In the genomic region with DNA sequence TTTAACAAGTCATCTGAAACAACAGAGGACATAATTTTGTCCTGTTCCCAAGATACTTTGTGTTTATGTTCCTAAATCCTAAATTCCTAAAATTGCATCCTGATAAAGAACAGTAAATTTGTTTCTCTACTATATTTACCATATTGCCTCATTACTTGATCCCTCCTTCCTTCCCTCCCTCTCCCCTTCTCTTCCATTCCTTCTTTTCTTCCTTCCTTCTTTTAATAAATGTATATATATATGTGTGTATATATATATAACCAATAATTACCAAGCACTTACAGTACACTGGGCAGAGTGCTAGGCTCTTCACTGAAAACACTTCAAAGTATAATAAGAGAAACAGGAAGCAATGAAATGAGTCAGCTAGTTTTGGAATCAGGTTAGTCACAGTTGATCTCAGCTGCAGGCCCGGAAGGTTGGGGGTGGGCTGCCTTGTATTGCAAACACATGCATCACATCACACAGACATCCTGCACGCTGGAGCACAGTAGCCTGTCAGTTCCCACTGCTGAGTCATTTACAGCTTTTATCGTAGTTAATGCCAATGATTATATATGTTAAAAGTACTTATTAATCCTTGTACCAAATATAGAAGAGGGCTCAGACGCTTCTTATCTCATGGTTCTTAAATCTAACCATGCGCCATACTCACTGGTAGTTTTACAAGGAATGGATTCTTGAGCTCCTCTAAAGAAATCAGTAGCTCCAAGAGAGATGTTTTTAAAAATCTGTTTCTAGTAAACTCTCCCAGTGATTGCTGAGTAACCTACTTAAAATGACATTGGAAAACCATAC, we compare ENCODE assay signal across 8 cellular contexts.
A peak's percentile ranks its signal among the peaks of the same experiment; 100 is the strongest.
DNase-seq lines count a peak whose midpoint lies in the region; ATAC-seq and TF ChIP-seq lines count a peak whose summit lies in the region.

No MANE protein-coding gene starts in this region.

- H3K27ac ChIP-seq in neural cell (ENCODE audit: low read length): no peak overlapping the region

- DNase-seq in stimulated activated naive CD4-positive, alpha-beta T cell treated with Interleukin-2 at 50 U/mL for 16 hours (lab: John Stamatoyannopoulos, UW): peak; percentile 51
- DNase-seq in stimulated activated naive CD4-positive, alpha-beta T cell (lab: John Stamatoyannopoulos, UW): no peak
- DNase-seq in NCI-H1092 treated with DMSO at 0.1 percent for 48 hours (lab: John Stamatoyannopoulos, UW) (peak; percentile 29), T-cell (peak in 29 of 34 experiments; percentile 2 to 42 (median 18)), mesenteric fat pad (ENCODE audit: low spot score) (no peak)

- H3K9me3 Mint-ChIP-seq in T-cell: peaks cover 0 to 7% (median 2%) of the 10 kb centered on the region in 3 donors
- no peaks in the 10 kb centered on the region for H3K9me3 Mint-ChIP-seq in dendritic cell treated with granulocyte-macrophage colony-stimulating factor and Interleukin-4, amounts not matched to agents 40 ng/mL and 50 ng/mL, for 4 days

- no peak for TF ChIP-seq CTCF in neural cell (IDR thresholded peaks at IDR 0.05; ENCODE audit: poor library complexity, severe bottlenecking)

- H3K27ac Mint-ChIP-seq in T-cell: no peak overlapping the region
- peak overlapping the region; percentile 20 for H3K27ac Mint-ChIP-seq in dendritic cell treated with granulocyte-macrophage colony-stimulating factor and Interleukin-4, amounts not matched to agents 40 ng/mL and 50 ng/mL, for 4 days

- no peak for TF ChIP-seq EP300 in neural cell (conservative IDR thresholded peaks at IDR 0.05; ENCODE audit: poor library complexity, severe bottlenecking)

- no peak for TF ChIP-seq RAD21 in neural cell (conservative IDR thresholded peaks at IDR 0.05)

- H4K20me1 ChIP-seq in neural cell (ENCODE audit: insufficient read depth): no peaks in the 10 kb centered on the region

- H3K79me2 ChIP-seq in neural cell (replicated peaks; ENCODE audit: insufficient read depth, low read length): no peaks in the 10 kb centered on the region

- no peaks in the 10 kb centered on the region for H3K9me3 ChIP-seq in neural cell (ENCODE audit: low read length)

- H3F3A ChIP-seq in neural cell (ENCODE audit: insufficient read depth, low read length, poor library complexity, severe bottlenecking): no peaks in the 10 kb centered on the region

- ATAC-seq in HG02759 (IDR thresholded peaks at IDR 0.05; ENCODE audit: unreplicated experiment) (peak; percentile 85), T-cell (replicated peaks in 1 of 4) (peak; percentile 76 to 89 (median 82))

- H2AFZ ChIP-seq in neural cell (ENCODE audit: low read depth, low read length): no peak overlapping the region

- no peaks in the 10 kb centered on the region for H3K36me3 ChIP-seq in neural cell (ENCODE audit: insufficient read depth, low read length)

- no peak overlapping the region for H3K4me3 ChIP-seq in neural cell (ENCODE audit: low read length)

- POLR2A ChIA-PET in T-cell (lab: Charles Lee): no interaction called here

- H3K9me2 ChIP-seq in neural cell (ENCODE audit: insufficient read depth, low read length): no peaks in the 10 kb centered on the region

- intact Hi-C loops in dendritic cell treated with granulocyte-macrophage colony-stimulating factor and Interleukin-4, amounts not matched to agents 40 ng/mL and 50 ng/mL, for 4 days (cut with micrococcal nuclease): no loop called here

- H3K4me3 Mint-ChIP-seq in T-cell: no peak overlapping the region
- H3K4me3 Mint-ChIP-seq in dendritic cell treated with granulocyte-macrophage colony-stimulating factor and Interleukin-4, amounts not matched to agents 40 ng/mL and 50 ng/mL, for 4 days: no peak overlapping the region

- H3K4me1 Mint-ChIP-seq in T-cell: peaks cover 0 to 2% (median 0%) of the 10 kb centered on the region in 3 donors
- H3K4me1 Mint-ChIP-seq in dendritic cell treated with granulocyte-macrophage colony-stimulating factor and Interleukin-4, amounts not matched to agents 40 ng/mL and 50 ng/mL, for 4 days (ENCODE audit: low read depth): peaks cover 33% of the 10 kb centered on the region

- no peaks in the 10 kb centered on the region for H3K27me3 ChIP-seq in neural cell (ENCODE audit: insufficient read depth, low read depth, low read length)

- no peak overlapping the region for H3K9ac ChIP-seq in neural cell (ENCODE audit: low read length)

- no peaks in the 10 kb centered on the region for H3K27me3 Mint-ChIP-seq in T-cell
- H3K27me3 Mint-ChIP-seq in dendritic cell treated with granulocyte-macrophage colony-stimulating factor and Interleukin-4, amounts not matched to agents 40 ng/mL and 50 ng/mL, for 4 days: no peaks in the 10 kb centered on the region

- H3K36me3 Mint-ChIP-seq in T-cell: no peaks in the 10 kb centered on the region
- H3K36me3 Mint-ChIP-seq in dendritic cell treated with granulocyte-macrophage colony-stimulating factor and Interleukin-4, amounts not matched to agents 40 ng/mL and 50 ng/mL, for 4 days (ENCODE audit: low read depth): no peaks in the 10 kb centered on the region

- no peak overlapping the region for H3K4me2 ChIP-seq in neural cell (ENCODE audit: low read length)

- CTCF ChIA-PET in T-cell (lab: Charles Lee): no interaction called here

TF ChIP-seq in neural cell, 6 proteins besides CTCF, POLR2A, EP300 and RAD21:
- TF ChIP-seq POLR2AphosphoS5 (IDR thresholded peaks at IDR 0.05): peak; percentile 32
- no peak for TF ChIP-seq SMC3 (conservative IDR thresholded peaks at IDR 0.05; ENCODE audit: poor library complexity)
- TF ChIP-seq MXI1 (conservative IDR thresholded peaks at IDR 0.05; ENCODE audit: poor library complexity, severe bottlenecking): no peak
- TF ChIP-seq TAF1 (IDR thresholded peaks at IDR 0.05; ENCODE audit: low read depth): no peak

Comparison
In these comparisons a context has a peak if more than half of its experiments do, and no peak if none do; other contexts are left out.
1. DNase-seq: peak in stimulated activated naive CD4-positive, alpha-beta T cell treated with Interleukin-2 at 50 U/mL for 16 hours (single experiment), NCI-H1092 treated with DMSO at 0.1 percent for 48 hours (single experiment) and T-cell (29 of 34); none in stimulated activated naive CD4-positive, alpha-beta T cell (0 of 6) and mesenteric fat pad (single experiment).